In the genomic region with DNA sequence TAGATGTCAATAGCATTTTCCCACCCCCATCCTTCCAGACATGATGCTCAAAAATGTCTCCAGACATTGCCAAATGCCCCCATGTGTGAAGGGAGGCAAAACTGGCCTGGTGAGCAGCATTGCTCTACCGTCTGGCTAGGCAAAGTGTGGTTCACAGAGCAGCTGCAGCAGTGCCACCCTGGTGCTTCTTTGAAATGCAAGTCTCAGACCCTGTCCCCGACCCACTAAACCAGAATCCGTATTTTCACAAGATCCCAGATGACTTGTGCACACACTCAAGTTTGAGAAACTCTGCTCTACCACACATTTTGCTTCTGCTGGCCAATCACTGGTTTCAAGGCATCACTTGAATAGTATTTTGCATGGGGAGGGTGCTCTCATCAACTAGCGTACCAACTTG, we compare ENCODE assay signal across 28 cellular contexts.
"Had no signal": no experiment of that assay in that cellular context is flagged by ENCODE, and none has a peak within 500 bp of the region (broad histone marks: within the 10 kb centered on the region; RNA-seq: fewer than 3 reads in every experiment).

No MANE protein-coding gene starts in this region.

- H3K4me3 ChIP-seq: neural progenitor cell, ovary, psoas muscle, right lobe of liver, sigmoid colon, spleen, suprapubic skin, testis, transverse colon, upper lobe of right lung, uterus had no signal

- H3K27me3 ChIP-seq: neural progenitor cell, ovary, right lobe of liver, sigmoid colon, suprapubic skin, testis, tibial artery, transverse colon, uterus had no signal

- H3K4me2 ChIP-seq: neural progenitor cell had no signal

- H3K27ac Mint-ChIP-seq: natural killer cell; progenitor cell of endocrine pancreas; stimulated activated memory B cell treated with anti-CD40 and anti-IgM and Interleukin-4, amounts not matched to agents 10 μg/mL and 1 μg/mL and 100 μg/mL, for 72 hours; stimulated activated naive CD8-positive, alpha-beta T cell treated with anti-CD3 and anti-CD28 coated beads, Interleukin-15, amount 100 ng/mL, for 72 hours; type B pancreatic cell had no signal

- H3K4me1 ChIP-seq: parathyroid adenoma, psoas muscle, right lobe of liver, sigmoid colon, spleen, suprapubic skin, testis, transverse colon, upper lobe of right lung, uterus had no signal

- H3K4me3 Mint-ChIP-seq: natural killer cell; neural progenitor cell; stimulated activated memory B cell treated with anti-CD40 and anti-IgM and Interleukin-4, amounts not matched to agents 10 μg/mL and 1 μg/mL and 100 μg/mL, for 72 hours; stimulated activated naive CD8-positive, alpha-beta T cell treated with anti-CD3 and anti-CD28 coated beads, Interleukin-15, amount 100 ng/mL, for 72 hours had no signal

- H3K79me2 ChIP-seq: parathyroid adenoma had no signal

- H3K27me3 Mint-ChIP-seq: progenitor cell of endocrine pancreas had no signal

- DNase-seq: natural killer cell; posterior cingulate gyrus; psoas muscle; right cardiac atrium; right lobe of liver; sigmoid colon; small intestine; spleen; stimulated activated CD4-positive, alpha-beta T cell treated with anti-CD3 and anti-CD28 coated beads, Interleukin-12 subunit alpha, Interleukin-12 subunit beta, amount 100 ng/mL, for 4 hours; stimulated activated CD4-positive, alpha-beta T cell treated with anti-CD3 and anti-CD28 coated beads, Interleukin-1b, Interleukin-23, amount 100 ng/mL, for 48 hours; stimulated activated CD4-positive, alpha-beta T cell treated with anti-CD3 and anti-CD28 coated beads, Interleukin-4, amount 100 ng/mL, for 1 hour; stimulated activated CD4-positive, alpha-beta T cell treated with anti-CD3 and anti-CD28 coated beads, Interleukin-4, amount 100 ng/mL, for 4 hours; stimulated activated CD8-positive, alpha-beta memory T cell treated with anti-CD3 and anti-CD28 coated beads, Interleukin-4, amount 100 ng/mL, for 48 hours; stimulated activated naive CD4-positive, alpha-beta T cell; stimulated activated naive CD8-positive, alpha-beta T cell treated with anti-CD3 and anti-CD28 coated beads, Interleukin-15, amount 100 ng/mL, for 72 hours; stimulated activated naive CD8-positive, alpha-beta T cell treated with anti-CD3 and anti-CD28 coated beads, Interleukin-15, Interleukin-2, amounts not matched to agents 100 U/mL and 50 U/mL, for 24 hours; testis; tibial artery; transverse colon; upper lobe of right lung; uterus had no signal

- H3K9me3 Mint-ChIP-seq: natural killer cell; stimulated activated memory B cell treated with anti-CD40 and anti-IgM and Interleukin-4, amounts not matched to agents 10 μg/mL and 1 μg/mL and 100 μg/mL, for 72 hours; stimulated activated naive CD8-positive, alpha-beta T cell treated with anti-CD3 and anti-CD28 coated beads, Interleukin-15, amount 100 ng/mL, for 72 hours; type B pancreatic cell had no signal

- H3K36me3 Mint-ChIP-seq: natural killer cell; neural progenitor cell; stimulated activated memory B cell treated with anti-CD40 and anti-IgM and Interleukin-4, amounts not matched to agents 10 μg/mL and 1 μg/mL and 100 μg/mL, for 72 hours; type B pancreatic cell had no signal

- H2AFZ ChIP-seq: parathyroid adenoma had no signal

- H3K27ac ChIP-seq: neural progenitor cell, ovary, parathyroid adenoma, psoas muscle, right lobe of liver, sigmoid colon, spleen, suprapubic skin, tibial artery, transverse colon, upper lobe of right lung, uterus had no signal

- H3K36me3 ChIP-seq: neural progenitor cell, ovary, right lobe of liver, sigmoid colon, spleen, suprapubic skin, tibial artery, transverse colon, upper lobe of right lung, uterus had no signal

- H3K9ac ChIP-seq: neural progenitor cell, parathyroid adenoma had no signal

- H3K9me3 ChIP-seq: ovary, psoas muscle, right lobe of liver, sigmoid colon, spleen, suprapubic skin, testis, tibial artery, transverse colon, upper lobe of right lung, uterus had no signal

- H3K4me1 Mint-ChIP-seq: natural killer cell; stimulated activated memory B cell treated with anti-CD40 and anti-IgM and Interleukin-4, amounts not matched to agents 10 μg/mL and 1 μg/mL and 100 μg/mL, for 72 hours; stimulated activated naive CD8-positive, alpha-beta T cell treated with anti-CD3 and anti-CD28 coated beads, Interleukin-15, amount 100 ng/mL, for 72 hours had no signal

- ATAC-seq: natural killer cell; stimulated activated memory B cell treated with anti-CD40 and anti-IgM and Interleukin-4, amounts not matched to agents 10 μg/mL and 1 μg/mL and 100 μg/mL, for 72 hours; stimulated activated naive CD8-positive, alpha-beta T cell treated with anti-CD3 and anti-CD28 coated beads, Interleukin-15, amount 100 ng/mL, for 72 hours; stimulated activated naive CD8-positive, alpha-beta T cell treated with anti-CD3 and anti-CD28 coated beads, Interleukin-15, Interleukin-2, amounts not matched to agents 100 U/mL and 50 U/mL, for 24 hours had no signal
